21 cellular contexts compared by ENCODE assay signal in the genomic region with DNA sequence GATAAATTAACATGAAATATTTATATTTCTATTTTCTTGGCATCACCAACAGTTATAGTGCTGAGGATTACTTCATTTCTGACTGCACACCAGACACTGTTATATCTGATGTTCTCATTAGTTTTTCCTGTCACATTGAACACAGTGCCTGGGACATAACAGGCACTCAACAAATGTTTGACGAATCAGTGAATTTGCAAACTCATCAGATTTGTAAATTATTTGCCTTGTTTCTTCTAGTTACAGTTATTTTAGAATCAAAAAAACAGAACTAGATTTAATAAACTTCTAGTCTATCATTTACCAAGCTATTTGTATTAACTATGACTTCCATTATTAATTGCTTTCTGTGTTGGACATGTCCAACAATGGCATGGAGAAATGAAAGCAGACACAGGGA.
DNase-seq lines count a peak whose midpoint lies in the region; ATAC-seq, FAIRE-seq and TF ChIP-seq lines count a peak whose summit lies in the region.
"Had no signal": no experiment of that assay in that cellular context is flagged by ENCODE, and none has a peak within 500 bp of the region (broad histone marks: within the 10 kb centered on the region; RNA-seq: fewer than 3 reads in every experiment).

No MANE protein-coding gene starts in this region.

- H3K27me3 ChIP-seq in IMR-90 (ENCODE audit: control insufficient read depth, insufficient read depth, low read length) (no peaks in the 10 kb centered on the region), K562 (ENCODE audit: control insufficient read depth in 2 of 2, insufficient read depth in 2 of 2, low read length in 2 of 2) (no peaks in the 10 kb centered on the region), pancreas (no peaks in the 10 kb centered on the region)
- H3K27me3 ChIP-seq: BLaER1 treated with 17β-estradiol and CSF1 and Interleukin-3, amounts not matched to agents 10 nM and 100 nM had no signal

- H4K91ac ChIP-seq in IMR-90 (ENCODE audit: insufficient read depth, low read depth, low read length) = no peak overlapping the region

- H3K56ac ChIP-seq in IMR-90 (ENCODE audit: extremely low read depth, insufficient read depth, low read length) = no peak overlapping the region

- no peak overlapping the region for H2AK5ac ChIP-seq in IMR-90 (ENCODE audit: low read depth, low read length)

- H3K4me2 ChIP-seq in A549 (no peak overlapping the region), IMR-90 (ENCODE audit: low read depth, low read length) (no peak overlapping the region), K562 (ENCODE audit: insufficient read depth, low read length) (no peak overlapping the region)
- H3K4me2 ChIP-seq: BLaER1 treated with 17β-estradiol and CSF1 and Interleukin-3, amounts not matched to agents 10 nM and 100 nM had no signal

- TF ChIP-seq CTCF in A549 (IDR thresholded peaks at IDR 0.05) (no peak), IMR-90 (conservative IDR thresholded peaks at IDR 0.05; ENCODE audit: low read depth, low read length) (no peak), K562 (IDR thresholded peaks at IDR 0.05 in 2 of 3, conservative IDR thresholded peaks at IDR 0.05 in 1 of 3; ENCODE audit: insufficient read depth in 2 of 3, low read depth in 1 of 3, low read length in 3 of 3) (no peak), pancreas (IDR thresholded peaks at IDR 0.05) (no peak)

- no peak overlapping the region for H2BK5ac ChIP-seq in IMR-90 (ENCODE audit: low read depth, low read length, poor library complexity, severe bottlenecking)

- H4K5ac ChIP-seq in IMR-90 (ENCODE audit: low read depth, low read length) = no peak overlapping the region

- H3K9me3 ChIP-seq in A549 = no peaks in the 10 kb centered on the region
- H3K9me3 ChIP-seq in IMR-90 (ENCODE audit: control insufficient read depth, insufficient read depth, low read length) = no peaks in the 10 kb centered on the region
- H3K9me3 ChIP-seq in K562 (replicated peaks; ENCODE audit: control insufficient read depth, insufficient read depth, low read depth, low read length) = no peaks in the 10 kb centered on the region
- H3K9me3 ChIP-seq in pancreas = no peaks in the 10 kb centered on the region
- H3K9me3 ChIP-seq: BLaER1 treated with 17β-estradiol and CSF1 and Interleukin-3, amounts not matched to agents 10 nM and 100 nM; Caco-2 had no signal

- H3K79me2 ChIP-seq in K562 (ENCODE audit: control insufficient read depth, insufficient read depth, low read length) = no peaks in the 10 kb centered on the region

- no peak overlapping the region for H3K4ac ChIP-seq in IMR-90 (ENCODE audit: low read depth, low read length)

- no peak overlapping the region for H2BK120ac ChIP-seq in IMR-90 (ENCODE audit: low read depth, low read length)

- dilution Hi-C loops in IMR-90 (cut with HindIII; ENCODE audit: low sequenced_read_pairs, unreplicated experiment) = no loop called here

- H2AFZ ChIP-seq in IMR-90 (replicated peaks; ENCODE audit: low read length, poor library complexity) (no peak overlapping the region), K562 (ENCODE audit: low read depth, low read length) (no peak overlapping the region)

- H3K14ac ChIP-seq in IMR-90 (replicated peaks; ENCODE audit: low read depth, low read length) = no peak overlapping the region

- no peak for TF ChIP-seq POLR2A in A549 (IDR thresholded peaks at IDR 0.05; ENCODE audit: low read length)
- no peak for TF ChIP-seq POLR2A in IMR-90 (IDR thresholded peaks at IDR 0.05; ENCODE audit: low read depth, low read length)
- TF ChIP-seq POLR2A in K562 (conservative IDR thresholded peaks at IDR 0.05) = no peak

- 0% methylated on average over 1 of the region's 1 CpG for WGBS in A549 (ENCODE audit: missing lambda C conversion rate)
- no CpG with 5 or more reads among the region's 1 CpG for WGBS in IMR-90 (ENCODE audit: extremely low coverage in 2 of 2, insufficient read length in 1 of 2), 2 experiments
- 0% methylated on average over 1 of the region's 1 CpG for whole genome bisulfite sequencing in K562 (ENCODE audit: insufficient coverage, low coverage, missing lambda C conversion rate)
- WGBS in pancreas, 2 donors = 54 to 59% methylated on average over 1 of the region's 1 CpG

- no peak overlapping the region for H3K27ac ChIP-seq in A549
- H3K27ac ChIP-seq in IMR-90 (ENCODE audit: insufficient read depth, low read length) = no peak overlapping the region
- no peak overlapping the region for H3K27ac ChIP-seq in K562 (ENCODE audit: extremely low read depth, low read depth, low read length)
- H3K27ac ChIP-seq in pancreas = no peak overlapping the region
- H3K27ac ChIP-seq: BLaER1 treated with 17β-estradiol and CSF1 and Interleukin-3, amounts not matched to agents 10 nM and 100 nM; C4-2B had no signal

- ATAC-seq in A549 = no peak
- no peak for ATAC-seq in IMR-90 (ENCODE audit: low read depth)
- no peak for ATAC-seq in K562
- ATAC-seq in pancreas = no peak
- no peak for ATAC-seq in GM18870 (IDR thresholded peaks at IDR 0.05; ENCODE audit: unreplicated experiment)
- ATAC-seq: CD8-positive, alpha-beta T cell had no signal

- no peak overlapping the region for H2BK15ac ChIP-seq in IMR-90 (ENCODE audit: low read depth, low read length)

- H3K9ac ChIP-seq in IMR-90 (ENCODE audit: low read depth, low read length) (no peak overlapping the region), K562 (ENCODE audit: insufficient read depth in 1 of 2, low read depth in 2 of 2, low read length in 2 of 2) (no peak overlapping the region)
- H3K9ac ChIP-seq: BLaER1 treated with 17β-estradiol and CSF1 and Interleukin-3, amounts not matched to agents 10 nM and 100 nM had no signal

- CTCF ChIA-PET in A549 (lab: Yijun Ruan, JAX) (no interaction called here), IMR-90 (lab: Yijun Ruan, JAX) (no interaction called here), K562 (lab: Yijun Ruan, JAX; ENCODE audit: low intra/inter-chr PET ratio) (no interaction called here)

- H3K4me3 ChIP-seq in A549 = no peak overlapping the region
- H3K4me3 ChIP-seq in IMR-90 (ENCODE audit: insufficient read depth, low read depth, low read length) = no peak overlapping the region
- no peak overlapping the region for H3K4me3 ChIP-seq in K562
- H3K4me3 ChIP-seq in pancreas = no peak overlapping the region
- H3K4me3 ChIP-seq: BLaER1 treated with 17β-estradiol and CSF1 and Interleukin-3, amounts not matched to agents 10 nM and 100 nM had no signal

- H4K20me1 ChIP-seq in IMR-90 (ENCODE audit: insufficient read depth, low read length) (no peaks in the 10 kb centered on the region), K562 (replicated peaks; ENCODE audit: control insufficient read depth, insufficient read depth, low read length) (no peaks in the 10 kb centered on the region)
- H4K20me1 ChIP-seq: BLaER1 treated with 17β-estradiol and CSF1 and Interleukin-3, amounts not matched to agents 10 nM and 100 nM had no signal

- no peak overlapping the region for H3K18ac ChIP-seq in IMR-90 (ENCODE audit: low read depth, low read length)

- no peaks in the 10 kb centered on the region for H3K79me1 ChIP-seq in IMR-90 (ENCODE audit: low read depth in 1 of 2, low read length in 2 of 2)

- H2BK20ac ChIP-seq in IMR-90 (ENCODE audit: low read depth, low read length) = no peak overlapping the region

- DNase-seq in A549 (ENCODE audit: low read depth in 1 of 2, low spot score in 1 of 2) (no peak), IMR-90 (no peak), K562 (ENCODE audit: extremely low read depth in 1 of 4, low spot score in 3 of 4) (no peak), pancreas (no peak), NCI-H510A treated with DMSO at 0.1 percent for 48 hours (lab: John Stamatoyannopoulos, UW) (no peak), nucleus accumbens (lab: John Stamatoyannopoulos, UW) (no peak)
- DNase-seq: 8988T; AML-193; Caco-2; Calu3; CD4-positive, alpha-beta T cell; CD8-positive, alpha-beta T cell; DMS79 treated with DMSO at 0.1 percent for 48 hours; GF-D8 had no signal

- no peak for TF ChIP-seq RAD21 in A549 (conservative IDR thresholded peaks at IDR 0.05 in 1 of 2, IDR thresholded peaks at IDR 0.05 in 1 of 2)
- TF ChIP-seq RAD21 in IMR-90 (IDR thresholded peaks at IDR 0.05; ENCODE audit: low read length) = no peak
- no peak for TF ChIP-seq RAD21 in K562 (CRISPR knock-in tag; conservative IDR thresholded peaks at IDR 0.05 in 1 of 2, IDR thresholded peaks at IDR 0.05 in 1 of 2)

- H3K4me1 ChIP-seq in A549 = no peaks in the 10 kb centered on the region
- no peaks in the 10 kb centered on the region for H3K4me1 ChIP-seq in IMR-90 (ENCODE audit: control insufficient read depth, insufficient read depth, low read length)
- no peaks in the 10 kb centered on the region for H3K4me1 ChIP-seq in K562 (replicated peaks in 1 of 2; ENCODE audit: control insufficient read depth in 2 of 2, insufficient read depth in 2 of 2, low read length in 2 of 2)
- H3K4me1 ChIP-seq in pancreas = peaks cover 0 to 8% (median 0%) of the 10 kb centered on the region in 3 donors
- H3K4me1 ChIP-seq: BLaER1 treated with 17β-estradiol and CSF1 and Interleukin-3, amounts not matched to agents 10 nM and 100 nM; Caco-2 had no signal

- POLR2A ChIA-PET in A549 (lab: Yijun Ruan, JAX) (no interaction called here), IMR-90 (lab: Charles Lee; ENCODE audit: unreplicated experiment) (no interaction called here), K562 (lab: Yijun Ruan, JAX) (no interaction called here)

- FAIRE-seq in A549 (lab: Jason Lieb, UNC) = no peak
- no peak for FAIRE-seq in K562 (lab: Jason Lieb, UNC)
- FAIRE-seq in pancreas (lab: Jason Lieb, UNC) = peak; percentile 56
- FAIRE-seq: A204.1, D721Med, G401.6, GM12891 had no signal

- H4K8ac ChIP-seq in IMR-90 (ENCODE audit: low read depth in 2 of 2, low read length in 2 of 2) = no peak overlapping the region

- H3K9me1 ChIP-seq in IMR-90 (ENCODE audit: insufficient read depth, low read length) (no peaks in the 10 kb centered on the region), K562 (ENCODE audit: control insufficient read depth, insufficient read depth, low read length) (no peaks in the 10 kb centered on the region)

- no peak for TF ChIP-seq EP300 in A549 (IDR thresholded peaks at IDR 0.05)
- no peak for TF ChIP-seq EP300 in K562 (IDR thresholded peaks at IDR 0.05; ENCODE audit: low read length)

- in situ Hi-C loops in IMR-90 (cut with MboI; ENCODE audit: low sequenced_read_pairs) (no loop called here), K562 (cut with MboI) (no loop called here)

- BruUV-seq in IMR-90 (replicated peaks; lab: Mats Ljungman, UMichigan) (no TSS peak), K562 (replicated peaks; lab: Mats Ljungman, UMichigan) (no TSS peak)

- intact Hi-C loops in IMR-90 (cut with micrococcal nuclease) (no loop called here), K562 (cut with micrococcal nuclease) (no loop called here), pancreas (cut with DNase I) (no loop called here)

- H2AK9ac ChIP-seq in IMR-90 (replicated peaks; ENCODE audit: low read depth, low read length, poor library complexity) = no peak overlapping the region

- no peak overlapping the region for H3K23ac ChIP-seq in IMR-90 (ENCODE audit: low read depth, low read length)

- H3K36me3 ChIP-seq in IMR-90 (ENCODE audit: control insufficient read depth, insufficient read depth, low read length) = no peaks in the 10 kb centered on the region
- no peaks in the 10 kb centered on the region for H3K36me3 ChIP-seq in K562 (ENCODE audit: control insufficient read depth, insufficient read depth, low read length)
- no peaks in the 10 kb centered on the region for H3K36me3 ChIP-seq in pancreas
- H3K36me3 ChIP-seq: BLaER1 treated with 17β-estradiol and CSF1 and Interleukin-3, amounts not matched to agents 10 nM and 100 nM had no signal
